8 cellular contexts compared by ENCODE assay signal in the genomic region with DNA sequence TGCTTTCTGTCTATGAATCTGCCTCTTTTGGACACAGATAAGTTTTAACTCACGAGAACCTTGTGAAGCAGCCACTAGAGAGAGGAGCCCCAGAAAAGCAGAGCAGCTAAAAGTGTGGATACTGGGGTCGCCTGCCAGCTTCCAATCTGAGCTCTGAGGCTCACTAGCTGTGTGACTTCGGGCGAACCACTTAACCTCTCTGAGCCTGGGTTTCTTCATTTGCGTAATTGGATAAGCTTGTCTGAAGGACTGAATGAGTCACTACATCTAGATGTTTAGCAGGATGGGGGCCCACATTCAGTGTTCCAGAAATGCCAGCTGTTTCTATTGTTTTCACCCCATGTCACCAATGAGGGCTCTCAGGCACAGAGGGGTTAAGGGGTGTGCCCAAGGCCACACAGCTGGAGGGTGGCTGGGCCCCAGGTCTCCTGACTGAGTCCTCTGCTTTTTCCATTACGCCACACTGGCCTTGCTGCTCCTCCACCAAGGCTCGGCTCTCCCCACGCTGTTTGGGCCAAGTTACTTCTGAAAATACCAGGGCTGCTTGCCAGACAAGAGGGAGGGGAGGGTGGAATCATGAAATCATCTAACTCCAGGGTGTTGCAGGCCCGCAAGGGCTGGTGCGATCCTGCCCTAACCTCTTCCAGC. TPM values are rescaled to one million over a fixed set of nuclear protein-coding genes. Genes with fewer than 3 reads are reported as not detected.
DNase-seq lines count a peak whose midpoint lies in the region; ATAC-seq and TF ChIP-seq lines count a peak whose summit lies in the region.

No MANE protein-coding gene starts in this region.

- peak in 1 of 4 donors; percentile 17 for TF ChIP-seq POLR2A in upper lobe of left lung (IDR thresholded peaks at IDR 0.05)

- no peak overlapping the region for H3K4me3 Mint-ChIP-seq in activated T-helper 2 cell treated with anti-CD3 and anti-CD28 coated beads, Interferon-gamma antibody, Interleukin-2, Interleukin-4, amounts not matched to agents 10 μg/mL and 5 μg/mL and 100 μg/mL, durations not matched to agents 14 hours and 24 hours and 36 hours (ENCODE audit: low read depth)

- 87 to 94% methylated on average over 6 to 7 of the region's 10 CpGs for WGBS in mesodermal cell (ENCODE audit: insufficient coverage in 2 of 2), 2 experiments
- WGBS in upper lobe of left lung, 2 donors = 47 to 49% methylated on average over 5 to 10 of the region's 10 CpGs

- TF ChIP-seq EP300 in upper lobe of left lung (IDR thresholded peaks at IDR 0.05) = peak in 1 of 4 donors; percentile 92

- peak overlapping the region in 6 of 59 donors; percentile 1 to 23 (median 16) for H3K4me3 ChIP-seq in dorsolateral prefrontal cortex
- H3K4me3 ChIP-seq in mesodermal cell (ENCODE audit: extremely low read depth, insufficient read depth, low read length, poor library complexity, severe bottlenecking) = no peak overlapping the region
- H3K4me3 ChIP-seq in upper lobe of left lung = no peak overlapping the region

- no peak overlapping the region for H3K27ac Mint-ChIP-seq in activated T-helper 2 cell treated with anti-CD3 and anti-CD28 coated beads, Interferon-gamma antibody, Interleukin-2, Interleukin-4, amounts not matched to agents 10 μg/mL and 5 μg/mL and 100 μg/mL, durations not matched to agents 14 hours and 24 hours and 36 hours

- peaks cover 4% of the 10 kb centered on the region for H3K4me1 Mint-ChIP-seq in activated T-helper 2 cell treated with anti-CD3 and anti-CD28 coated beads, Interferon-gamma antibody, Interleukin-2, Interleukin-4, amounts not matched to agents 10 μg/mL and 5 μg/mL and 100 μg/mL, durations not matched to agents 14 hours and 24 hours and 36 hours (ENCODE audit: low read depth)

- ATAC-seq in upper lobe of left lung (ENCODE audit: low FRiP score in 2 of 2) = peak; percentile 87 to 92
- no peak for ATAC-seq in GM19324 (IDR thresholded peaks at IDR 0.05; ENCODE audit: low FRiP score, unreplicated experiment)
- no peak for ATAC-seq in HG03354 (IDR thresholded peaks at IDR 0.05; ENCODE audit: poor library complexity, severe bottlenecking, unreplicated experiment)

- H3K27me3 ChIP-seq in dorsolateral prefrontal cortex = no peaks in the 10 kb centered on the region
- no peaks in the 10 kb centered on the region for H3K27me3 ChIP-seq in upper lobe of left lung

- H3K9me3 Mint-ChIP-seq in activated T-helper 2 cell treated with anti-CD3 and anti-CD28 coated beads, Interferon-gamma antibody, Interleukin-2, Interleukin-4, amounts not matched to agents 10 μg/mL and 5 μg/mL and 100 μg/mL, durations not matched to agents 14 hours and 24 hours and 36 hours = no peaks in the 10 kb centered on the region

- H3K36me3 Mint-ChIP-seq in activated T-helper 2 cell treated with anti-CD3 and anti-CD28 coated beads, Interferon-gamma antibody, Interleukin-2, Interleukin-4, amounts not matched to agents 10 μg/mL and 5 μg/mL and 100 μg/mL, durations not matched to agents 14 hours and 24 hours and 36 hours (ENCODE audit: low read depth) = no peaks in the 10 kb centered on the region

- TF ChIP-seq CTCF in dorsolateral prefrontal cortex (IDR thresholded peaks at IDR 0.05 in 54 of 56, conservative IDR thresholded peaks at IDR 0.05 in 2 of 56; ENCODE audit: low read depth in 1 of 56, partially characterized antibody in 56 of 56) (no peak), upper lobe of left lung (IDR thresholded peaks at IDR 0.05) (no peak)

- no peaks in the 10 kb centered on the region for H3K27me3 Mint-ChIP-seq in activated T-helper 2 cell treated with anti-CD3 and anti-CD28 coated beads, Interferon-gamma antibody, Interleukin-2, Interleukin-4, amounts not matched to agents 10 μg/mL and 5 μg/mL and 100 μg/mL, durations not matched to agents 14 hours and 24 hours and 36 hours (ENCODE audit: low read depth)

- H3K4me1 ChIP-seq in mesodermal cell (ENCODE audit: control insufficient read depth, insufficient read depth, low read length, poor library complexity, severe bottlenecking) = peaks cover 17% of the 10 kb centered on the region
- H3K4me1 ChIP-seq in upper lobe of left lung = peaks cover 45 to 61% (median 55%) of the 10 kb centered on the region in 4 donors

- peak overlapping the region; percentile 34 to 97 (median 89) for H3K27ac ChIP-seq in dorsolateral prefrontal cortex
- peak overlapping the region; percentile 39 for H3K27ac ChIP-seq in mesodermal cell (ENCODE audit: low read depth, low read length, severe bottlenecking)
- H3K27ac ChIP-seq in upper lobe of left lung = peak overlapping the region; percentile 59 to 82 (median 77)

- H3K9me3 ChIP-seq in mesodermal cell (ENCODE audit: control insufficient read depth, low read length) = no peaks in the 10 kb centered on the region
- H3K9me3 ChIP-seq in upper lobe of left lung = no peaks in the 10 kb centered on the region

- intact Hi-C loops in dorsolateral prefrontal cortex (cut with DNase I) = loop anchor here (2.0 to 5.0 kb wide), 2 partner anchors 15 to 46 kb away; no protein-coding TSS in a partner anchor
- intact Hi-C loops in activated T-helper 2 cell treated with anti-CD3 and anti-CD28 coated beads, Interferon-gamma antibody, Interleukin-2, Interleukin-4, amounts not matched to agents 10 μg/mL and 5 μg/mL and 100 μg/mL, durations not matched to agents 14 hours and 24 hours and 36 hours (cut with micrococcal nuclease) = no loop called here

- DNase-seq in NCI-H226 (peak; percentile 98), dorsolateral prefrontal cortex (peak in 9 of 10 donors; percentile 50 to 81 (median 70)), upper lobe of left lung (peak; percentile 75 to 91)
- DNase-seq in activated T-helper 2 cell treated with anti-CD3 and anti-CD28 coated beads, Interferon-gamma antibody, Interleukin-2, Interleukin-4, amounts not matched to agents 10 μg/mL and 5 μg/mL and 100 μg/mL, durations not matched to agents 14 hours and 24 hours and 36 hours (ENCODE audit: low spot score) = no peak
- DNase-seq in activated CD4-positive, CD25-positive, alpha-beta regulatory T cell treated with anti-CD3 and anti-CD28 coated beads, Interleukin-2, amount 50 U/mL, for 72 hours = no peak

- H3K36me3 ChIP-seq in mesodermal cell (ENCODE audit: control insufficient read depth, insufficient read depth, low read length) = peaks cover 82% of the 10 kb centered on the region
- H3K36me3 ChIP-seq in upper lobe of left lung = no peaks in the 10 kb centered on the region

RNA-seq across cellular contexts. Expression of gene SH3PXD2B, which starts 36.2 kb away (rescaled TPM):
- total RNA-seq in dorsolateral prefrontal cortex = 10 to 100 TPM in 119 of 120 experiments, 1 to 10 TPM in 1; 9.2 to 63.2 (median 19.7) TPM
- 42.2 TPM for polyA plus RNA-seq in mesodermal cell (2013, experiment 1 of 2)
- polyA plus RNA-seq in mesodermal cell (2013, experiment 2 of 2) = 36.2 TPM
- total RNA-seq in upper lobe of left lung = 10 to 100 TPM; 17.1 to 55.5 (median 43.2) TPM
- total RNA-seq in activated T-helper 2 cell treated with anti-CD3 and anti-CD28 coated beads, Interferon-gamma antibody, Interleukin-2, Interleukin-4, amounts not matched to agents 10 μg/mL and 5 μg/mL and 100 μg/mL, durations not matched to agents 14 hours and 24 hours and 36 hours = 0.11 and 0.21 TPM in 2 replicates

Comparison
In these comparisons a context has a peak if more than half of its experiments do, and no peak if none do; other contexts are left out.
1. DNase-seq: peak in NCI-H226 (single experiment), dorsolateral prefrontal cortex (9 of 10) and upper lobe of left lung (2 of 2); none in activated T-helper 2 cell treated with anti-CD3 and anti-CD28 coated beads, Interferon-gamma antibody, Interleukin-2, Interleukin-4, amounts not matched to agents 10 μg/mL and 5 μg/mL and 100 μg/mL, durations not matched to agents 14 hours and 24 hours and 36 hours (single experiment) and activated CD4-positive, CD25-positive, alpha-beta regulatory T cell treated with anti-CD3 and anti-CD28 coated beads, Interleukin-2, amount 50 U/mL, for 72 hours (single experiment).
2. H3K27ac ChIP-seq: peak in every context shown above with its lines; median percentile 89 in dorsolateral prefrontal cortex; 77 in upper lobe of left lung; 39 in mesodermal cell.
3. ATAC-seq: peak in upper lobe of left lung (2 of 2); none in GM19324 (single experiment) and HG03354 (single experiment).